10 cellular contexts compared by ENCODE assay signal in genomic region chr7:5625938-5626337, GRCh38. TPM values are rescaled to one million over a fixed set of nuclear protein-coding genes. Genes with fewer than 3 reads are reported as not detected.
A peak's percentile ranks its signal among the peaks of the same experiment; 100 is the strongest.
DNase-seq lines count a peak whose midpoint lies in the region; ATAC-seq, FAIRE-seq and TF ChIP-seq lines count a peak whose summit lies in the region.
"Had no signal": no experiment of that assay in that cellular context is flagged by ENCODE, and none has a peak within 500 bp of the region (broad histone marks: within the 10 kb centered on the region; RNA-seq: fewer than 3 reads in every experiment).

No MANE protein-coding gene starts in this region.

- no peaks in the 10 kb centered on the region for H3K27me3 ChIP-seq in endothelial cell of umbilical vein (ENCODE audit: control insufficient read depth in 2 of 2, insufficient read depth in 2 of 2, low read length in 2 of 2)
- no peaks in the 10 kb centered on the region for H3K27me3 ChIP-seq in trophoblast cell (ENCODE audit: insufficient read depth, low read length)
- no peaks in the 10 kb centered on the region for H3K27me3 ChIP-seq in WERI-Rb-1 (ENCODE audit: insufficient read depth, low read depth, severe bottlenecking)

- no peak overlapping the region for H2BK120ac ChIP-seq in trophoblast cell (ENCODE audit: insufficient read depth, low read length, poor library complexity)

- peaks cover 13% of the 10 kb centered on the region for H3K4me1 ChIP-seq in endothelial cell of umbilical vein (ENCODE audit: control insufficient read depth, extremely low read depth, insufficient read depth, low read length)
- peaks cover 15 to 25% of the 10 kb centered on the region in 2 experiments for H3K4me1 ChIP-seq in trophoblast cell (ENCODE audit: control insufficient read depth in 1 of 2, insufficient read depth in 2 of 2, low read length in 2 of 2)

- H3K9me3 ChIP-seq in endothelial cell of umbilical vein (replicated peaks; ENCODE audit: control insufficient read depth, insufficient read depth, low read length): no peaks in the 10 kb centered on the region
- H3K9me3 ChIP-seq in trophoblast cell (ENCODE audit: insufficient read depth, low read depth, low read length): peaks cover 2% of the 10 kb centered on the region
- H3K9me3 ChIP-seq in WERI-Rb-1 (ENCODE audit: severe bottlenecking): no peaks in the 10 kb centered on the region

- H3K4me3 ChIP-seq in endothelial cell of umbilical vein (replicated peaks in 1 of 3; ENCODE audit: insufficient read depth in 1 of 3, low read depth in 1 of 3, low read length in 3 of 3): no peak overlapping the region
- H3K4me3 ChIP-seq in trophoblast cell (ENCODE audit: low read depth, low read length): no peak overlapping the region
- no peak overlapping the region for H3K4me3 ChIP-seq in WERI-Rb-1 (ENCODE audit: low read depth, low read length)

- H4K12ac ChIP-seq in trophoblast cell (ENCODE audit: low read depth, low read length): no peak overlapping the region

- H2AFZ ChIP-seq in endothelial cell of umbilical vein (ENCODE audit: low read depth, low read length): no peak overlapping the region
- no peak overlapping the region for H2AFZ ChIP-seq in trophoblast cell (ENCODE audit: insufficient read depth, low read length, poor library complexity)

- no peak overlapping the region for H3K4me2 ChIP-seq in endothelial cell of umbilical vein (ENCODE audit: insufficient read depth, low read length)
- H3K4me2 ChIP-seq in trophoblast cell (ENCODE audit: low read length): no peak overlapping the region

- no peaks in the 10 kb centered on the region for H3K79me1 ChIP-seq in trophoblast cell (ENCODE audit: low read length)

- intact Hi-C loops in endothelial cell of umbilical vein (cut with micrococcal nuclease): loop anchor here (1.0 kb wide), 1 partner anchor 41 kb away; no protein-coding TSS in a partner anchor

- H2BK5ac ChIP-seq in trophoblast cell (ENCODE audit: low read depth, low read length, poor library complexity): no peak overlapping the region

- H3K36me3 ChIP-seq in endothelial cell of umbilical vein (ENCODE audit: control insufficient read depth in 2 of 2, extremely low read depth in 1 of 2, insufficient read depth in 2 of 2, low read length in 2 of 2): peaks cover 7 to 29% of the 10 kb centered on the region in 2 experiments
- H3K36me3 ChIP-seq in trophoblast cell (ENCODE audit: control insufficient read depth in 1 of 2, insufficient read depth in 2 of 2, low read length in 2 of 2): peaks cover 31 to 35% of the 10 kb centered on the region in 2 experiments
- peaks cover 33% of the 10 kb centered on the region for H3K36me3 ChIP-seq in WERI-Rb-1

- BruUV-seq in endothelial cell of umbilical vein (replicated peaks; lab: Mats Ljungman, UMichigan): no TSS peak

- no peak overlapping the region for H2AK5ac ChIP-seq in trophoblast cell (ENCODE audit: low read length)

- no peak overlapping the region for H3K14ac ChIP-seq in trophoblast cell (ENCODE audit: low read length)

- H3K23ac ChIP-seq in trophoblast cell (ENCODE audit: low read length): no peak overlapping the region

- no peak for TF ChIP-seq CTCF in endothelial cell of umbilical vein (IDR thresholded peaks at IDR 0.05; ENCODE audit: extremely low read depth in 1 of 2, insufficient read depth in 1 of 2, low read depth in 1 of 2, low read length in 2 of 2)
- TF ChIP-seq CTCF in WERI-Rb-1 (IDR thresholded peaks at IDR 0.05; ENCODE audit: low read depth, low read length): no peak

- H4K8ac ChIP-seq in trophoblast cell (ENCODE audit: low read depth, low read length): no peak overlapping the region

- POLR2A ChIA-PET in endothelial cell of umbilical vein (lab: Charles Lee): no interaction called here

- H4K91ac ChIP-seq in trophoblast cell (ENCODE audit: low read depth, low read length): no peak overlapping the region

- CTCF ChIA-PET in endothelial cell of umbilical vein (lab: Charles Lee): interaction anchor here (0.6 to 1.9 kb wide), 8 partner anchors 12 to 79 kb away, joined by 3 to 29 read pairs (median 3); no protein-coding TSS in a partner anchor

- dilution Hi-C loops in endothelial cell of umbilical vein (cut with MboI; ENCODE audit: extremely low pct_ligation_motif_present, low sequenced_read_pairs): no loop called here

- H3K9me1 ChIP-seq in endothelial cell of umbilical vein (replicated peaks; ENCODE audit: control insufficient read depth, extremely low read depth, insufficient read depth, low read length): no peaks in the 10 kb centered on the region

- H3K79me2 ChIP-seq in endothelial cell of umbilical vein (ENCODE audit: control insufficient read depth, insufficient read depth, low read length) (no peaks in the 10 kb centered on the region), trophoblast cell (ENCODE audit: control insufficient read depth, insufficient read depth, low read length, poor library complexity) (no peaks in the 10 kb centered on the region)

- peak; percentile 63 for DNase-seq in GM03348 (ENCODE audit: low spot score)
- peak; percentile 1 for DNase-seq in OCI-M1 (lab: John Stamatoyannopoulos, UW)
- peak; percentile 35 for DNase-seq in endothelial cell of umbilical vein (ENCODE audit: low read depth, low spot score)
- no peak for DNase-seq in trophoblast cell
- no peak for DNase-seq in NCI-H82 treated with DMSO at 0.1 percent for 48 hours (lab: John Stamatoyannopoulos, UW; ENCODE audit: unreplicated experiment)
- DNase-seq in NCI-H2029 treated with DMSO at 0.1 percent for 48 hours (lab: John Stamatoyannopoulos, UW): no peak
- DNase-seq in WERI-Rb-1: no peak
- DNase-seq: NCI-H2107 had no signal

- no peak for ATAC-seq in GM19452 (IDR thresholded peaks at IDR 0.05; ENCODE audit: unreplicated experiment)

- no peak for TF ChIP-seq POLR2A in endothelial cell of umbilical vein (IDR thresholded peaks at IDR 0.05; ENCODE audit: low read depth, low read length)

- no peaks in the 10 kb centered on the region for H4K20me1 ChIP-seq in endothelial cell of umbilical vein (replicated peaks; ENCODE audit: control insufficient read depth, extremely low read depth, insufficient read depth, low read length)

- H3K9ac ChIP-seq in endothelial cell of umbilical vein (replicated peaks; ENCODE audit: extremely low read depth, insufficient read depth, low read length) (no peak overlapping the region), trophoblast cell (ENCODE audit: low read length) (no peak overlapping the region)

- no peak for FAIRE-seq in endothelial cell of umbilical vein (lab: Jason Lieb, UNC)
- FAIRE-seq: TTC549 had no signal

- no peak overlapping the region for H3K18ac ChIP-seq in trophoblast cell (ENCODE audit: low read length)

- no peak overlapping the region for H3K4ac ChIP-seq in trophoblast cell (ENCODE audit: low read depth, low read length)

- WGBS in trophoblast cell (ENCODE audit: extremely low coverage, insufficient coverage, insufficient read length): no CpG with 5 or more reads among the region's 1 CpG

- H3K27ac ChIP-seq in endothelial cell of umbilical vein (ENCODE audit: insufficient read depth, low read depth, low read length) (no peak overlapping the region), trophoblast cell (ENCODE audit: low read depth, low read length) (peak overlapping the region; percentile 0), WERI-Rb-1 (no peak overlapping the region)

- no peak overlapping the region for H2BK12ac ChIP-seq in trophoblast cell (ENCODE audit: low read length)

TF ChIP-seq in endothelial cell of umbilical vein, 7 proteins besides CTCF, POLR2A, EP300 and RAD21:
- TF ChIP-seq FOS (IDR thresholded peaks at IDR 0.05; ENCODE audit: borderline replicate concordance, insufficient read depth, low read length): no peak
- peak; percentile 22 for TF ChIP-seq JUN (IDR thresholded peaks at IDR 0.05; ENCODE audit: borderline replicate concordance, insufficient read depth, insufficient read length, low read depth)

RNA-seq across cellular contexts. Expression of gene FSCN1, which starts 33.3 kb away (rescaled TPM):
- total RNA-seq in endothelial cell of umbilical vein: 456 and 487 TPM in 2 replicates
- polyA plus RNA-seq in endothelial cell of umbilical vein: 339 and 407 TPM in 2 replicates
- 155 and 249 TPM in 2 replicates for polyA plus RNA-seq in endothelial cell of umbilical vein (2011; cell fraction: cytosol; rRNA removed)
- 105 and 109 TPM in 2 replicates for polyA plus RNA-seq in endothelial cell of umbilical vein (2011; cell fraction: nucleus; rRNA removed)
- 157 and 195 TPM in 2 replicates for polyA plus RNA-seq in endothelial cell of umbilical vein (2012)
- 156 and 210 TPM in 2 replicates for polyA minus RNA-seq in endothelial cell of umbilical vein
- polyA minus RNA-seq in endothelial cell of umbilical vein (2011; cell fraction: cytosol; rRNA and poly(A)+ RNA removed): 151 TPM
- 48.7 and 105 TPM in 2 replicates for polyA minus RNA-seq in endothelial cell of umbilical vein (2011; cell fraction: nucleus; rRNA and poly(A)+ RNA removed)
- polyA plus RNA-seq in trophoblast cell (2013): 507 and 526 TPM in 2 replicates

Comparison
In these comparisons a context has a peak if more than half of its experiments do, and no peak if none do; other contexts are left out.
1. DNase-seq: peak in GM03348 (single experiment), OCI-M1 (single experiment) and endothelial cell of umbilical vein (single experiment); none in trophoblast cell (0 of 2), NCI-H82 treated with DMSO at 0.1 percent for 48 hours (single experiment), NCI-H2029 treated with DMSO at 0.1 percent for 48 hours (single experiment) and WERI-Rb-1 (single experiment).